15 cellular contexts compared by ENCODE assay signal in genomic region chr1:47627471-47628370, GRCh38.
DNase-seq lines count a peak whose midpoint lies in the region; ATAC-seq and TF ChIP-seq lines count a peak whose summit lies in the region.
"Had no signal": no experiment of that assay in that cellular context is flagged by ENCODE, and none has a peak within 500 bp of the region (broad histone marks: within the 10 kb centered on the region; RNA-seq: fewer than 3 reads in every experiment).

No MANE protein-coding gene starts in this region.

- TF ChIP-seq POLR2A in testis (IDR thresholded peaks at IDR 0.05): no peak

- no peak overlapping the region for H3K4me3 ChIP-seq in HEK293 (ENCODE audit: low read depth, low read length)
- no peak overlapping the region for H3K4me3 ChIP-seq in WERI-Rb-1 (ENCODE audit: low read depth, low read length)
- no peak overlapping the region for H3K4me3 ChIP-seq in testis
- H3K4me3 ChIP-seq: PC-9, SK-N-MC had no signal

- H3K9me3 ChIP-seq in HEK293 (ENCODE audit: control insufficient read depth, insufficient read depth, low read depth, low read length) (no peaks in the 10 kb centered on the region), WERI-Rb-1 (ENCODE audit: severe bottlenecking) (no peaks in the 10 kb centered on the region), testis (no peaks in the 10 kb centered on the region)

- TF ChIP-seq CTCF in HEK293 (tag by site-specific recombination; IDR thresholded peaks at IDR 0.05) (no peak), WERI-Rb-1 (IDR thresholded peaks at IDR 0.05; ENCODE audit: low read depth, low read length) (no peak), testis (IDR thresholded peaks at IDR 0.05) (no peak)

- H3K27me3 ChIP-seq in WERI-Rb-1 (ENCODE audit: insufficient read depth, low read depth, severe bottlenecking) (no peaks in the 10 kb centered on the region), testis (no peaks in the 10 kb centered on the region)

- H3K36me3 ChIP-seq in HEK293 (ENCODE audit: control insufficient read depth in 2 of 2, insufficient read depth in 1 of 2, low read length in 2 of 2): no peaks in the 10 kb centered on the region
- H3K36me3 ChIP-seq in WERI-Rb-1: no peaks in the 10 kb centered on the region
- no peaks in the 10 kb centered on the region for H3K36me3 ChIP-seq in testis (ENCODE audit: low read depth, missing control alignments)

- no peak for ATAC-seq in activated CD4-positive, CD25-positive, alpha-beta regulatory T cell treated with anti-CD3 and anti-CD28 coated beads, Interleukin-2, amount 50 U/mL, for 24 hours
- no peak for ATAC-seq in left cardiac atrium

- H3K27ac ChIP-seq in HEK293 (ENCODE audit: extremely low read depth, low read depth, low read length): no peak overlapping the region
- H3K27ac ChIP-seq in WERI-Rb-1: no peak overlapping the region; the same call in 1 of the 2 replicates
- H3K27ac ChIP-seq in testis: no peak overlapping the region
- H3K27ac ChIP-seq: PC-9, SK-N-MC had no signal

- DNase-seq in WERI-Rb-1 (peak; percentile 52), left kidney (ENCODE audit: low read depth, low spot score) (peak; percentile 46), testis (peak; percentile 12), left cardiac atrium (no peak)
- DNase-seq in stimulated activated CD4-positive, alpha-beta T cell treated with anti-CD3 and anti-CD28 coated beads, Interleukin-15, amount 100 ng/mL, for 24 hours: no peak
- DNase-seq in activated CD4-positive, alpha-beta T cell treated with anti-CD3 and anti-CD28 coated beads, Interleukin-2, amount 50 U/mL, for 48 hours: no peak
- DNase-seq: EL, HFFc6, Kasumi-1, NCI-H1105 treated with DMSO at 0.1 percent for 48 hours, NCI-H1694 treated with DMSO at 0.1 percent for 48 hours, PC-9 had no signal

- intact Hi-C loops in testis (cut with DNase I; ENCODE audit: low total_unique reads) (no loop called here), left cardiac atrium (cut with DNase I) (no loop called here)

- POLR2A ChIA-PET in HEK293 (lab: Yijun Ruan, JAX): no interaction called here

- WGBS in testis, 2 donors: 85 to 89% methylated on average over 7 to 23 of the region's 23 CpGs

- H3K4me1 ChIP-seq in HEK293 (ENCODE audit: control insufficient read depth, insufficient read depth, low read length) (no peaks in the 10 kb centered on the region), testis (no peaks in the 10 kb centered on the region)

- CTCF ChIA-PET in HEK293 (lab: Yijun Ruan, JAX): interaction anchor here (0.5 to 1.0 kb wide), 2 partner anchors 8 to 193 kb away, joined by 3 to 4 read pairs; no protein-coding TSS in a partner anchor

TF ChIP-seq in HEK293, 187 proteins besides CTCF, POLR2A, EP300 and RAD21:
- peak; percentile 21; the same call in 1 of the 2 replicates for TF ChIP-seq ZFHX2 (tag by site-specific recombination; conservative IDR thresholded peaks at IDR 0.05)
- TF ChIP-seq EGR2 (tag by site-specific recombination; IDR thresholded peaks at IDR 0.05; ENCODE audit: low read depth): 0 out of 2 replicates have a peak, but pooled peaks have one; percentile 16
- TF ChIP-seq MYNN (tag by site-specific recombination; IDR thresholded peaks at IDR 0.05; ENCODE audit: borderline replicate concordance): no peak

Comparison
In these comparisons a context has a peak if more than half of its experiments do, and no peak if none do; other contexts are left out.
1. DNase-seq: peak in WERI-Rb-1 (single experiment), left kidney (single experiment) and testis (single experiment); none in left cardiac atrium (single experiment), stimulated activated CD4-positive, alpha-beta T cell treated with anti-CD3 and anti-CD28 coated beads, Interleukin-15, amount 100 ng/mL, for 24 hours (single experiment) and activated CD4-positive, alpha-beta T cell treated with anti-CD3 and anti-CD28 coated beads, Interleukin-2, amount 50 U/mL, for 48 hours (0 of 2).